In genomic region chr1:193462629-193463320, GRCh38 we compare ENCODE assay signal across 10 cellular contexts.
A peak's percentile ranks its signal among the peaks of the same experiment; 100 is the strongest.
DNase-seq lines count a peak whose midpoint lies in the region; ATAC-seq and TF ChIP-seq lines count a peak whose summit lies in the region.
"Had no signal": no experiment of that assay in that cellular context is flagged by ENCODE, and none has a peak within 500 bp of the region (broad histone marks: within the 10 kb centered on the region; RNA-seq: fewer than 3 reads in every experiment).

No MANE protein-coding gene starts in this region.

- TF ChIP-seq CTCF in tibial nerve (IDR thresholded peaks at IDR 0.05): no peak

- WGBS in tibial nerve, 2 donors: 26 to 31% methylated on average over 5 of the region's 5 CpGs

- H3K27ac Mint-ChIP-seq in activated naive CD8-positive, alpha-beta T cell treated with anti-CD3 and anti-CD28 coated beads for 36 hours: no peak overlapping the region
- no peak overlapping the region for H3K27ac Mint-ChIP-seq in natural killer cell treated with Interleukin-12 subunit alpha and Interleukin-12 subunit beta and Interleukin-15 and Interleukin-18, amount 100 ng/mL, for 72 hours

- no peak for TF ChIP-seq POLR2A in tibial nerve (IDR thresholded peaks at IDR 0.05)

- DNase-seq in LHCN-M2 (ENCODE audit: low read depth) (peak; percentile 5), tibial nerve (ENCODE audit: low spot score in 2 of 2) (no peak)
- DNase-seq in activated naive CD8-positive, alpha-beta T cell treated with anti-CD3 and anti-CD28 coated beads for 36 hours: no peak
- DNase-seq in natural killer cell treated with Interleukin-12 subunit alpha and Interleukin-12 subunit beta and Interleukin-15 and Interleukin-18, amount 100 ng/mL, for 72 hours (ENCODE audit: low spot score): no peak
- no peak for DNase-seq in NK-92 treated with Interleukin-12 subunit alpha and Interleukin-12 subunit beta, amount 100 ng/mL, for 24 hours (lab: John Stamatoyannopoulos, UW)

- peaks cover 19% of the 10 kb centered on the region for H3K4me1 Mint-ChIP-seq in activated naive CD8-positive, alpha-beta T cell treated with anti-CD3 and anti-CD28 coated beads for 36 hours
- H3K4me1 Mint-ChIP-seq in natural killer cell treated with Interleukin-12 subunit alpha and Interleukin-12 subunit beta and Interleukin-15 and Interleukin-18, amount 100 ng/mL, for 72 hours (ENCODE audit: low read depth in 2 of 2): peaks cover 14 to 16% of the 10 kb centered on the region in 2 donors

- peaks cover 2% of the 10 kb centered on the region for H3K9me3 Mint-ChIP-seq in activated naive CD8-positive, alpha-beta T cell treated with anti-CD3 and anti-CD28 coated beads for 36 hours
- H3K9me3 Mint-ChIP-seq in natural killer cell treated with Interleukin-12 subunit alpha and Interleukin-12 subunit beta and Interleukin-15 and Interleukin-18, amount 100 ng/mL, for 72 hours: no peaks in the 10 kb centered on the region

- H3K4me1 ChIP-seq in tibial nerve: peaks cover 0 to 21% (median 0%) of the 10 kb centered on the region in 4 donors
- H3K4me1 ChIP-seq: prostate gland, suprapubic skin had no signal

- H3K27ac ChIP-seq in tibial nerve: peak overlapping the region in 2 of 4 donors; percentile 0 to 47
- H3K27ac ChIP-seq: prostate gland, suprapubic skin had no signal

- H3K4me3 Mint-ChIP-seq in activated naive CD8-positive, alpha-beta T cell treated with anti-CD3 and anti-CD28 coated beads for 36 hours: peak overlapping the region; percentile 41
- H3K4me3 Mint-ChIP-seq in natural killer cell treated with Interleukin-12 subunit alpha and Interleukin-12 subunit beta and Interleukin-15 and Interleukin-18, amount 100 ng/mL, for 72 hours: peak overlapping the region; percentile 25

- H3K9me3 ChIP-seq in tibial nerve: no peaks in the 10 kb centered on the region
- H3K9me3 ChIP-seq: prostate gland, suprapubic skin had no signal

- no peaks in the 10 kb centered on the region for H3K27me3 ChIP-seq in tibial nerve
- H3K27me3 ChIP-seq: suprapubic skin had no signal

- no peaks in the 10 kb centered on the region for H3K36me3 Mint-ChIP-seq in activated naive CD8-positive, alpha-beta T cell treated with anti-CD3 and anti-CD28 coated beads for 36 hours
- H3K36me3 Mint-ChIP-seq in natural killer cell treated with Interleukin-12 subunit alpha and Interleukin-12 subunit beta and Interleukin-15 and Interleukin-18, amount 100 ng/mL, for 72 hours: no peaks in the 10 kb centered on the region

- TF ChIP-seq EP300 in tibial nerve (IDR thresholded peaks at IDR 0.05): no peak

- H3K27me3 Mint-ChIP-seq in activated naive CD8-positive, alpha-beta T cell treated with anti-CD3 and anti-CD28 coated beads for 36 hours: no peaks in the 10 kb centered on the region
- no peaks in the 10 kb centered on the region for H3K27me3 Mint-ChIP-seq in natural killer cell treated with Interleukin-12 subunit alpha and Interleukin-12 subunit beta and Interleukin-15 and Interleukin-18, amount 100 ng/mL, for 72 hours

- H3K36me3 ChIP-seq in tibial nerve: no peaks in the 10 kb centered on the region
- H3K36me3 ChIP-seq: prostate gland, suprapubic skin had no signal

- ATAC-seq in GM18867 (IDR thresholded peaks at IDR 0.05; ENCODE audit: unreplicated experiment) (peak; percentile 55), HG02973 (IDR thresholded peaks at IDR 0.05; ENCODE audit: unreplicated experiment) (no peak), HG03442 (IDR thresholded peaks at IDR 0.05; ENCODE audit: unreplicated experiment) (no peak)
- no peak for ATAC-seq in natural killer cell treated with Interleukin-12 subunit alpha and Interleukin-12 subunit beta and Interleukin-15 and Interleukin-18, amount 100 ng/mL, for 72 hours

- H3K4me3 ChIP-seq in tibial nerve: peak overlapping the region in 2 of 4 donors; percentile 5 to 24
- H3K4me3 ChIP-seq: prostate gland, suprapubic skin had no signal
